Comparison of ENCODE assay signal across 1 cellular context in genomic region chr14:26597136-26598080, GRCh38.
TF ChIP-seq lines count a peak whose summit lies in the region.

TSS of gene NOVA1 (minus strand) at chr14:26598033. CDS start at chr14:26597436, 597 bp downstream.

TF ChIP-seq in H1, 55 proteins besides CTCF, POLR2A, EP300 and RAD21 (continued from another document):
- TF ChIP-seq YY1 (IDR thresholded peaks at IDR 0.05; ENCODE audit: low read depth, low read length) (peak; percentile 71), SP2 (IDR thresholded peaks at IDR 0.05; ENCODE audit: low read length) (no peak), TBP (IDR thresholded peaks at IDR 0.05; ENCODE audit: low read depth, low read length) (peak; percentile 19; the same call in 1 of the 2 replicates), JUND (IDR thresholded peaks at IDR 0.05; ENCODE audit: low read length) (no peak), ZNF274 (IDR thresholded peaks at IDR 0.05; ENCODE audit: borderline replicate concordance, extremely low read depth, low read length) (no peak), NANOG (IDR thresholded peaks at IDR 0.05; ENCODE audit: insufficient read depth, low read depth, low read length, poor library complexity, severe bottlenecking) (no peak), EZH2 (IDR thresholded peaks at IDR 0.05; ENCODE audit: low read depth, low read length, severe bottlenecking) (no peak), EGR1 (IDR thresholded peaks at IDR 0.05; ENCODE audit: borderline replicate concordance, low read depth, low read length) (no peak), SIX5 (IDR thresholded peaks at IDR 0.05; ENCODE audit: low read depth, low read length) (no peak), RBBP5 (IDR thresholded peaks at IDR 0.05; ENCODE audit: borderline replicate concordance, low read depth, low read length) (peak; percentile 97), KDM5A (IDR thresholded peaks at IDR 0.05; ENCODE audit: low read length) (no peak), SIN3A (conservative IDR thresholded peaks at IDR 0.05 in 1 of 2, IDR thresholded peaks at IDR 0.05 in 1 of 2; ENCODE audit: low read depth in 1 of 2, low read length in 2 of 2) (peak in 1 of 2 experiments; percentile 56; a peak in 1 of 4 replicates), CREB1 (IDR thresholded peaks at IDR 0.05) (no peak), TAF1 (IDR thresholded peaks at IDR 0.05; ENCODE audit: low read depth, low read length) (peak; percentile 38), POLR2AphosphoS5 (IDR thresholded peaks at IDR 0.05; ENCODE audit: low read depth, low read length) (peak; percentile 70; the same call in 1 of the 2 replicates), GTF2F1 (IDR thresholded peaks at IDR 0.05; ENCODE audit: borderline replicate concordance, low read depth, low read length) (no peak), ASH2L (IDR thresholded peaks at IDR 0.05; ENCODE audit: low read length) (peak; percentile 97), CBX8 (IDR thresholded peaks at IDR 0.05; ENCODE audit: borderline replicate concordance, low read depth, low read length) (no peak), ATF3 (IDR thresholded peaks at IDR 0.05; ENCODE audit: insufficient read depth, low read depth, low read length) (no peak), HDAC2 (IDR thresholded peaks at IDR 0.05; ENCODE audit: borderline replicate concordance in 1 of 2, low read depth in 2 of 2, low read length in 2 of 2) (peak in 1 of 2 experiments; percentile 55; a peak in 1 of 4 replicates), CHD1 (IDR thresholded peaks at IDR 0.05; ENCODE audit: low read depth, low read length) (no peak; the same call in 1 of the 2 replicates), BACH1 (IDR thresholded peaks at IDR 0.05; ENCODE audit: low read length) (no peak), KDM4A (IDR thresholded peaks at IDR 0.05; ENCODE audit: low read depth, low read length, severe bottlenecking) (peak; percentile 32), PHF8 (conservative IDR thresholded peaks at IDR 0.05; ENCODE audit: low read depth, low read length) (peak; percentile 53), NRF1 (IDR thresholded peaks at IDR 0.05; ENCODE audit: low read depth, low read length) (no peak), GABPA (IDR thresholded peaks at IDR 0.05; ENCODE audit: borderline replicate concordance, insufficient read depth, low read length) (no peak), TCF12 (IDR thresholded peaks at IDR 0.05; ENCODE audit: low read depth, low read length) (no peak), TAF7 (optimal IDR thresholded peaks at IDR 0.05; ENCODE audit: borderline replicate concordance, low read depth, low read length) (peak; percentile 57), SAP30 (IDR thresholded peaks at IDR 0.05; ENCODE audit: insufficient read depth, insufficient replicate concordance, low read length) (peak; percentile 76), CEBPB (IDR thresholded peaks at IDR 0.05; ENCODE audit: low read depth, low read length) (no peak)
- TF ChIP-seq, protein P1, sequence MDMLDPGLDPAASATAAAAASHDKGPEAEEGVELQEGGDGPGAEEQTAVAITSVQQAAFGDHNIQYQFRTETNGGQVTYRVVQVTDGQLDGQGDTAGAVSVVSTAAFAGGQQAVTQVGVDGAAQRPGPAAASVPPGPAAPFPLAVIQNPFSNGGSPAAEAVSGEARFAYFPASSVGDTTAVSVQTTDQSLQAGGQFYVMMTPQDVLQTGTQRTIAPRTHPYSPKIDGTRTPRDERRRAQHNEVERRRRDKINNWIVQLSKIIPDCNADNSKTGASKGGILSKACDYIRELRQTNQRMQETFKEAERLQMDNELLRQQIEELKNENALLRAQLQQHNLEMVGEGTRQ (IDR thresholded peaks at IDR 0.05; ENCODE audit: low read length) = no peak
- TF ChIP-seq, protein P2, sequence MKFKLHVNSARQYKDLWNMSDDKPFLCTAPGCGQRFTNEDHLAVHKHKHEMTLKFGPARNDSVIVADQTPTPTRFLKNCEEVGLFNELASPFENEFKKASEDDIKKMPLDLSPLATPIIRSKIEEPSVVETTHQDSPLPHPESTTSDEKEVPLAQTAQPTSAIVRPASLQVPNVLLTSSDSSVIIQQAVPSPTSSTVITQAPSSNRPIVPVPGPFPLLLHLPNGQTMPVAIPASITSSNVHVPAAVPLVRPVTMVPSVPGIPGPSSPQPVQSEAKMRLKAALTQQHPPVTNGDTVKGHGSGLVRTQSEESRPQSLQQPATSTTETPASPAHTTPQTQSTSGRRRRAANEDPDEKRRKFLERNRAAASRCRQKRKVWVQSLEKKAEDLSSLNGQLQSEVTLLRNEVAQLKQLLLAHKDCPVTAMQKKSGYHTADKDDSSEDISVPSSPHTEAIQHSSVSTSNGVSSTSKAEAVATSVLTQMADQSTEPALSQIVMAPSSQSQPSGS (IDR thresholded peaks at IDR 0.05; ENCODE audit: low read length) = no peak
- TF ChIP-seq, protein P3, sequence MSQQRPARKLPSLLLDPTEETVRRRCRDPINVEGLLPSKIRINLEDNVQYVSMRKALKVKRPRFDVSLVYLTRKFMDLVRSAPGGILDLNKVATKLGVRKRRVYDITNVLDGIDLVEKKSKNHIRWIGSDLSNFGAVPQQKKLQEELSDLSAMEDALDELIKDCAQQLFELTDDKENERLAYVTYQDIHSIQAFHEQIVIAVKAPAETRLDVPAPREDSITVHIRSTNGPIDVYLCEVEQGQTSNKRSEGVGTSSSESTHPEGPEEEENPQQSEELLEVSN (IDR thresholded peaks at IDR 0.05) = no peak
TF ChIP-seq in H1: peak in this region for 12.
